ENCODE assay signal across 16 cellular contexts in the genomic region with DNA sequence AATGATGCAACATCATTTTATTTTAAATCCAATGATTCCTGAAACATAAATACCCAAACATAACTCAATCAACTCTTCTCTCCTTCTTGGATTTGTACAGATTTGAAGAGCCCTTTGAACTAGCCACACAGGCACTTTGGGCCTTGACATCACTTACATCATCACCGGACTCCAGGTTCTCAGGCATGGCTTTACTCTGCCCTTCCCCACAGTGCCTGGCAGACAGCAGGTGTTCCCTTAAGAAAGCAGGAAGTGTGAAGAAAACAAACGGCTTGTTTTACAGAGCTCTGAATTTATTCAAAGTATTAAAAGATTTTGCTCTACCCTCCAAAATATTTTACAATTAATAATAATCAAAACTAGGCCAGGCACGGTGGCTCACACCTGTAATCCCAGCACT. TPM values are rescaled to one million over a fixed set of nuclear protein-coding genes. Genes with fewer than 3 reads are reported as not detected.
DNase-seq lines count a peak whose midpoint lies in the region; ATAC-seq lines count a peak whose summit lies in the region.
"Had no signal": no experiment of that assay in that cellular context is flagged by ENCODE, and none has a peak within 500 bp of the region (broad histone marks: within the 10 kb centered on the region; RNA-seq: fewer than 3 reads in every experiment).

No MANE protein-coding gene starts in this region.

- H3K36me3 Mint-ChIP-seq in naive B cell, result no peaks in the 10 kb centered on the region

- peak overlapping the region; percentile 32 to 88 (median 65) for H3K4me3 Mint-ChIP-seq in naive B cell
- H3K4me3 Mint-ChIP-seq: HFFc6 had no signal

- peak overlapping the region; percentile 81 to 97 (median 95) for H3K27ac Mint-ChIP-seq in naive B cell
- H3K27ac Mint-ChIP-seq: HFFc6 had no signal

- H3K27me3 Mint-ChIP-seq in naive B cell, result no peaks in the 10 kb centered on the region

- in situ Hi-C loops in ACHN (cut with HindIII; ENCODE audit: low pct_ligation_motif_present, low pct_unique_long_range_greater_than_20kb, low sequenced_read_pairs), result no loop called here

- peaks cover 0 to 4% (median 0%) of the 10 kb centered on the region in 7 donors for H3K9me3 Mint-ChIP-seq in naive B cell
- H3K9me3 Mint-ChIP-seq: HFFc6 had no signal

- peaks cover 49 to 87% (median 79%) of the 10 kb centered on the region in 3 donors for H3K4me1 Mint-ChIP-seq in naive B cell

- DNase-seq in NCI-H2196 (lab: John Stamatoyannopoulos, UW; ENCODE audit: unreplicated experiment) (peak; percentile 17), NCI-H2196 treated with DMSO at 0.1 percent for 48 hours (lab: John Stamatoyannopoulos, UW; ENCODE audit: unreplicated experiment) (no peak), DMS79 treated with DMSO at 0.1 percent for 48 hours (lab: John Stamatoyannopoulos, UW) (peak; percentile 52), NCI-H524 (lab: John Stamatoyannopoulos, UW) (peak; percentile 16 to 67), naive B cell (no peak), NCI-H774 (lab: John Stamatoyannopoulos, UW) (no peak), ACHN (no peak)
- DNase-seq: GF-D8, GOT3, HFFc6, IMR-90, NCI-H1048, NCI-H1694, SIG-M5, T-helper 2 cell had no signal

- no peak for ATAC-seq in naive B cell (ENCODE audit: low read depth in 2 of 2)
- ATAC-seq in GM18909 (IDR thresholded peaks at IDR 0.05; ENCODE audit: poor library complexity, unreplicated experiment), result no peak

RNA-seq across cellular contexts. Expression of a gene that starts 54.8 kb away (rescaled TPM):
- under 1 TPM in 5 of 6 donors, not detected in 1; 0.09 to 0.54 (median 0.31) TPM for polyA plus RNA-seq in naive B cell (ENCODE audit: low read depth in 6 of 6)
- polyA plus RNA-seq: IMR-90 had no signal

Comparison
In these comparisons a context has a peak if more than half of its experiments do, and no peak if none do; other contexts are left out.
1. DNase-seq: peak in NCI-H2196 (single experiment), DMS79 treated with DMSO at 0.1 percent for 48 hours (single experiment) and NCI-H524 (2 of 2); none in NCI-H2196 treated with DMSO at 0.1 percent for 48 hours (single experiment), naive B cell (single experiment), NCI-H774 (single experiment) and ACHN (single experiment).